31 cellular contexts compared by ENCODE assay signal in genomic region chr5:13188393-13188792, GRCh38.
DNase-seq lines count a peak whose midpoint lies in the region; ATAC-seq, FAIRE-seq and TF ChIP-seq lines count a peak whose summit lies in the region.
"Had no signal": no experiment of that assay in that cellular context is flagged by ENCODE, and none has a peak within 500 bp of the region (broad histone marks: within the 10 kb centered on the region; RNA-seq: fewer than 3 reads in every experiment).

No MANE protein-coding gene starts in this region.

- H3K27me3 Mint-ChIP-seq in MCF 10A (ENCODE audit: insufficient read depth, unreplicated experiment) = no peaks in the 10 kb centered on the region
- no peaks in the 10 kb centered on the region for H3K27me3 Mint-ChIP-seq in astrocyte (ENCODE audit: low read depth, unreplicated experiment)
- H3K27me3 Mint-ChIP-seq: activated CD4-positive, alpha-beta T cell treated with anti-CD3 and anti-CD28 coated beads, Interleukin-2, amount 10 ng/mL, durations not matched to agents 24 days and 14 days; activated naive CD8-positive, alpha-beta T cell treated with anti-CD3 and anti-CD28 coated beads, Interleukin-2, amount 10 ng/mL, durations not matched to agents 7 days and 5 days; naive B cell had no signal

- H2AFZ ChIP-seq in astrocyte (ENCODE audit: low read depth, low read length) = no peak overlapping the region

- ATAC-seq in lower lobe of right lung (peak; percentile 55 to 71), GM18907 (IDR thresholded peaks at IDR 0.05; ENCODE audit: unreplicated experiment) (no peak)
- ATAC-seq: GM23338; stimulated activated effector memory CD8-positive, alpha-beta T cell treated with anti-CD3 and anti-CD28 coated beads, Interleukin-12 subunit alpha, Interleukin-12 subunit beta, amount 100 ng/mL, for 72 hours had no signal

- no TSS peak for BruUV-seq in MCF 10A (replicated peaks; lab: Mats Ljungman, UMichigan)

- no peaks in the 10 kb centered on the region for H3K4me1 Mint-ChIP-seq in MCF 10A (ENCODE audit: insufficient read depth, unreplicated experiment)
- H3K4me1 Mint-ChIP-seq in astrocyte (ENCODE audit: low read depth, unreplicated experiment) = peaks cover 4% of the 10 kb centered on the region
- H3K4me1 Mint-ChIP-seq: activated CD4-positive, alpha-beta T cell treated with anti-CD3 and anti-CD28 coated beads, Interleukin-2, amount 10 ng/mL, durations not matched to agents 24 days and 14 days; activated naive CD8-positive, alpha-beta T cell treated with anti-CD3 and anti-CD28 coated beads, Interleukin-2, amount 10 ng/mL, durations not matched to agents 7 days and 5 days; naive B cell; stimulated activated effector memory CD8-positive, alpha-beta T cell treated with anti-CD3 and anti-CD28 coated beads, Interleukin-12 subunit alpha, Interleukin-12 subunit beta, amount 100 ng/mL, for 72 hours had no signal

- TF ChIP-seq CTCF in MCF 10A (IDR thresholded peaks at IDR 0.05; ENCODE audit: unreplicated experiment) (no peak), breast epithelium (IDR thresholded peaks at IDR 0.05) (no peak), astrocyte (IDR thresholded peaks at IDR 0.05; ENCODE audit: insufficient read depth, low read depth, low read length) (no peak), lower lobe of right lung (IDR thresholded peaks at IDR 0.05) (no peak), GM13977 (IDR thresholded peaks at IDR 0.05; ENCODE audit: extremely low read depth, insufficient read depth, missing control alignments) (no peak)

- H3K9ac ChIP-seq in astrocyte (ENCODE audit: low read length) = no peak overlapping the region

- H3K27ac ChIP-seq in breast epithelium (no peak overlapping the region), astrocyte (ENCODE audit: low read depth, low read length) (no peak overlapping the region), lower lobe of right lung (no peak overlapping the region), SJCRH30 (no peak overlapping the region)
- H3K27ac ChIP-seq: 22Rv1, C4-2B, coronary artery, Peyer's patch, prostate gland, transverse colon had no signal

- no peak overlapping the region for H3K4me3 Mint-ChIP-seq in MCF 10A (ENCODE audit: unreplicated experiment)
- H3K4me3 Mint-ChIP-seq in astrocyte (ENCODE audit: unreplicated experiment) = no peak overlapping the region
- H3K4me3 Mint-ChIP-seq: activated CD4-positive, alpha-beta T cell treated with anti-CD3 and anti-CD28 coated beads, Interleukin-2, amount 10 ng/mL, durations not matched to agents 24 days and 14 days; activated naive CD8-positive, alpha-beta T cell treated with anti-CD3 and anti-CD28 coated beads, Interleukin-2, amount 10 ng/mL, durations not matched to agents 7 days and 5 days; GM23338; naive B cell; stimulated activated effector memory CD8-positive, alpha-beta T cell treated with anti-CD3 and anti-CD28 coated beads, Interleukin-12 subunit alpha, Interleukin-12 subunit beta, amount 100 ng/mL, for 72 hours had no signal

- H3K36me3 ChIP-seq in breast epithelium (no peaks in the 10 kb centered on the region), astrocyte (ENCODE audit: insufficient read depth, low read length) (no peaks in the 10 kb centered on the region), lower lobe of right lung (no peaks in the 10 kb centered on the region), SJCRH30 (no peaks in the 10 kb centered on the region)
- H3K36me3 ChIP-seq: Peyer's patch, prostate gland, transverse colon had no signal

- FAIRE-seq in astrocyte (lab: Jason Lieb, UNC) = no peak
- FAIRE-seq: G401.6 had no signal

- no peak overlapping the region for H3K27ac Mint-ChIP-seq in MCF 10A (ENCODE audit: low read depth, unreplicated experiment)
- no peak overlapping the region for H3K27ac Mint-ChIP-seq in astrocyte (ENCODE audit: unreplicated experiment)
- H3K27ac Mint-ChIP-seq: activated CD4-positive, alpha-beta T cell treated with anti-CD3 and anti-CD28 coated beads, Interleukin-2, amount 10 ng/mL, durations not matched to agents 24 days and 14 days; activated naive CD8-positive, alpha-beta T cell treated with anti-CD3 and anti-CD28 coated beads, Interleukin-2, amount 10 ng/mL, durations not matched to agents 7 days and 5 days; GM23338; naive B cell; stimulated activated effector memory CD8-positive, alpha-beta T cell treated with anti-CD3 and anti-CD28 coated beads, Interleukin-12 subunit alpha, Interleukin-12 subunit beta, amount 100 ng/mL, for 72 hours had no signal

- CTCF ChIA-PET in MCF 10A (lab: Yijun Ruan, JAX) = interaction anchor here (0.6 to 0.7 kb wide), 2 partner anchors 172 to 253 kb away, joined by 3 read pairs; no protein-coding TSS in a partner anchor

- H3K36me3 Mint-ChIP-seq in MCF 10A (ENCODE audit: insufficient read depth, unreplicated experiment) = no peaks in the 10 kb centered on the region
- H3K36me3 Mint-ChIP-seq in astrocyte (ENCODE audit: low read depth, unreplicated experiment) = no peaks in the 10 kb centered on the region
- H3K36me3 Mint-ChIP-seq: activated naive CD8-positive, alpha-beta T cell treated with anti-CD3 and anti-CD28 coated beads, Interleukin-2, amount 10 ng/mL, durations not matched to agents 7 days and 5 days; naive B cell; stimulated activated effector memory CD8-positive, alpha-beta T cell treated with anti-CD3 and anti-CD28 coated beads, Interleukin-12 subunit alpha, Interleukin-12 subunit beta, amount 100 ng/mL, for 72 hours had no signal

- POLR2A ChIA-PET in MCF 10A (lab: Yijun Ruan, JAX) = no interaction called here

- H3K9me3 ChIP-seq in breast epithelium (no peaks in the 10 kb centered on the region), astrocyte (ENCODE audit: insufficient read depth, low read depth, low read length) (no peaks in the 10 kb centered on the region), lower lobe of right lung (no peaks in the 10 kb centered on the region), SJCRH30 (replicated peaks) (no peaks in the 10 kb centered on the region)
- H3K9me3 ChIP-seq: Caco-2, Peyer's patch, prostate gland, transverse colon had no signal

- H3K4me2 ChIP-seq in astrocyte (ENCODE audit: low read length) = no peak overlapping the region
- H3K4me2 ChIP-seq: GM23338 had no signal

- intact Hi-C loops in MCF 10A (cut with micrococcal nuclease) (no loop called here), breast epithelium (cut with DNase I; ENCODE audit: low total_unique reads) (no loop called here), lower lobe of right lung (cut with DNase I) (no loop called here)

- no peaks in the 10 kb centered on the region for H4K20me1 ChIP-seq in astrocyte (ENCODE audit: insufficient read depth, low read length)

- TF ChIP-seq POLR2A in breast epithelium (IDR thresholded peaks at IDR 0.05) = no peak

- H3K4me1 ChIP-seq in breast epithelium (no peaks in the 10 kb centered on the region), astrocyte (ENCODE audit: insufficient read depth, low read length) (no peaks in the 10 kb centered on the region), lower lobe of right lung (no peaks in the 10 kb centered on the region), SJCRH30 (no peaks in the 10 kb centered on the region)
- H3K4me1 ChIP-seq: Caco-2, Peyer's patch, prostate gland, transverse colon had no signal

- no peaks in the 10 kb centered on the region for H3K27me3 ChIP-seq in breast epithelium
- H3K27me3 ChIP-seq in astrocyte (ENCODE audit: insufficient read depth, low read length) = no peaks in the 10 kb centered on the region
- no peaks in the 10 kb centered on the region for H3K27me3 ChIP-seq in lower lobe of right lung (ENCODE audit: low read depth)
- H3K27me3 ChIP-seq in SJCRH30 = no peaks in the 10 kb centered on the region
- H3K27me3 ChIP-seq: Peyer's patch, transverse colon had no signal

- H3K9me3 Mint-ChIP-seq in MCF 10A (ENCODE audit: unreplicated experiment) (no peaks in the 10 kb centered on the region), astrocyte (ENCODE audit: unreplicated experiment) (no peaks in the 10 kb centered on the region)
- H3K9me3 Mint-ChIP-seq: GM23338; stimulated activated effector memory CD8-positive, alpha-beta T cell treated with anti-CD3 and anti-CD28 coated beads, Interleukin-12 subunit alpha, Interleukin-12 subunit beta, amount 100 ng/mL, for 72 hours had no signal

- H3K79me2 ChIP-seq in astrocyte (ENCODE audit: insufficient read depth, low read length) = no peaks in the 10 kb centered on the region

- peak; percentile 54 for DNase-seq in MCF 10A (ENCODE audit: unreplicated experiment)
- DNase-seq in breast epithelium (ENCODE audit: low spot score in 2 of 2) = no peak
- peak; percentile 14 for DNase-seq in astrocyte (ENCODE audit: low read depth)
- no peak for DNase-seq in lower lobe of right lung
- no peak for DNase-seq in SJCRH30
- no peak for DNase-seq in DMS114 treated with DMSO at 0.1 percent for 48 hours (lab: John Stamatoyannopoulos, UW; ENCODE audit: unreplicated experiment)
- DNase-seq in GM13977 (ENCODE audit: low spot score) = no peak
- DNase-seq: activated CD4-positive, alpha-beta T cell treated with anti-CD3 and anti-CD28 coated beads, Interleukin-2, amount 10 ng/mL, durations not matched to agents 24 days and 14 days; activated effector memory CD4-positive, alpha-beta T cell treated with anti-CD3 and anti-CD28 coated beads, Interleukin-2, amount 50 U/mL, for 16 hours; activated naive CD8-positive, alpha-beta T cell treated with anti-CD3 and anti-CD28 coated beads, Interleukin-2, amount 10 ng/mL, durations not matched to agents 7 days and 5 days; aorta; Caco-2; effector memory CD4-positive, alpha-beta T cell; erythroblast; foreskin melanocyte; midbrain; naive B cell; NCI-H1105 treated with DMSO at 0.1 percent for 48 hours; NCI-H2029 treated with DMSO at 0.1 percent for 48 hours; Peyer's patch; stimulated activated CD4-positive, alpha-beta T cell treated with anti-CD3 and anti-CD28 coated beads, Interleukin-15, amount 100 ng/mL, for 24 hours; T-helper 9 cell; transverse colon had no signal

- in situ Hi-C loops in GM13977 (cut with MboI; ENCODE audit: low pct_unique_long_range_greater_than_20kb, low sequenced_read_pairs, unreplicated experiment) = no loop called here

- no peak overlapping the region for H3K4me3 ChIP-seq in breast epithelium
- H3K4me3 ChIP-seq in astrocyte (ENCODE audit: insufficient read depth, low read depth, low read length) = no peak overlapping the region
- no peak overlapping the region for H3K4me3 ChIP-seq in lower lobe of right lung
- H3K4me3 ChIP-seq in SJCRH30 = no peak overlapping the region
- H3K4me3 ChIP-seq: coronary artery, GM23338, Peyer's patch, prostate gland, transverse colon had no signal

Comparison
In these comparisons a context has a peak if more than half of its experiments do, and no peak if none do; other contexts are left out.
1. DNase-seq: peak in MCF 10A (single experiment) and astrocyte (single experiment); none in breast epithelium (0 of 2), lower lobe of right lung (single experiment), SJCRH30 (0 of 2), DMS114 treated with DMSO at 0.1 percent for 48 hours (single experiment) and GM13977 (single experiment).